In genomic region chr9:126329476-126330275, GRCh38 we compare ENCODE assay signal across 14 cellular contexts. TPM values are rescaled to one million over a fixed set of nuclear protein-coding genes. Genes with fewer than 3 reads are reported as not detected.
A peak's percentile ranks its signal among the peaks of the same experiment; 100 is the strongest.
DNase-seq lines count a peak whose midpoint lies in the region; FAIRE-seq and TF ChIP-seq lines count a peak whose summit lies in the region.
"Had no signal": no experiment of that assay in that cellular context is flagged by ENCODE, and none has a peak within 500 bp of the region (broad histone marks: within the 10 kb centered on the region; RNA-seq: fewer than 3 reads in every experiment).

No MANE protein-coding gene starts in this region.

- no peaks in the 10 kb centered on the region for H3K36me3 ChIP-seq in Peyer's patch
- H3K36me3 ChIP-seq in small intestine (ENCODE audit: control insufficient read depth in 2 of 2, insufficient read depth in 2 of 2, low read length in 2 of 2) = no peaks in the 10 kb centered on the region
- H3K36me3 ChIP-seq: suprapubic skin had no signal

- TF ChIP-seq CTCF in Peyer's patch (IDR thresholded peaks at IDR 0.05) (no peak), epithelial cell of esophagus (IDR thresholded peaks at IDR 0.05; ENCODE audit: insufficient read depth, low read depth, low read length, missing control alignments) (no peak)

- peak overlapping the region in 3 of 4 donors; percentile 27 to 79 (median 70) for H3K27ac ChIP-seq in Peyer's patch
- peak overlapping the region; percentile 27 to 43 for H3K27ac ChIP-seq in small intestine (ENCODE audit: low read depth in 1 of 2, low read length in 1 of 2)
- H3K27ac ChIP-seq: suprapubic skin, WERI-Rb-1 had no signal

- H3K4me3 ChIP-seq in Peyer's patch (peak overlapping the region in 1 of 4 donors; percentile 4), epithelial cell of esophagus (ENCODE audit: low read length) (no peak overlapping the region), small intestine (ENCODE audit: low read depth in 1 of 2, low read length in 2 of 2) (no peak overlapping the region)
- H3K4me3 ChIP-seq: suprapubic skin had no signal

- WGBS in small intestine, 3 donors = 73 to 82% (median 78%) methylated on average over 8 to 10 of the region's 10 CpGs

- H3K27me3 ChIP-seq in Peyer's patch = no peaks in the 10 kb centered on the region
- no peaks in the 10 kb centered on the region for H3K27me3 ChIP-seq in small intestine (ENCODE audit: control insufficient read depth in 2 of 2, insufficient read depth in 2 of 2, low read length in 2 of 2)
- H3K27me3 ChIP-seq: suprapubic skin had no signal

- DNase-seq in DMS79 treated with DMSO at 0.1 percent for 48 hours (lab: John Stamatoyannopoulos, UW) (peak; percentile 15), Peyer's patch (peak in 1 of 3 donors; percentile 76), epithelial cell of esophagus (ENCODE audit: low read depth) (peak; percentile 48), small intestine (peak; percentile 49), NCI-H446 treated with DMSO at 0.1 percent for 48 hours (lab: John Stamatoyannopoulos, UW) (no peak), NOMO-1 treated with DMSO at 0.1 percent for 48 hours (lab: John Stamatoyannopoulos, UW; ENCODE audit: unreplicated experiment) (no peak), SK-N-DZ (ENCODE audit: low spot score) (no peak)
- DNase-seq: Caco-2, erythroblast, hypothalamus, NCI-H69, WERI-Rb-1 had no signal

- FAIRE-seq in small intestine (lab: Jason Lieb, UNC) = no peak
- FAIRE-seq: HepG2 had no signal

- no peaks in the 10 kb centered on the region for H3K9me3 ChIP-seq in Peyer's patch
- no peaks in the 10 kb centered on the region for H3K9me3 ChIP-seq in small intestine (ENCODE audit: control insufficient read depth, low read depth)
- H3K9me3 ChIP-seq: suprapubic skin had no signal

- H3K4me1 ChIP-seq in Peyer's patch (peaks cover 0 to 20% (median 0%) of the 10 kb centered on the region in 4 donors), small intestine (ENCODE audit: control insufficient read depth in 2 of 2, insufficient read depth in 1 of 2, low read depth in 1 of 2, low read length in 1 of 2) (no peaks in the 10 kb centered on the region)

- TF ChIP-seq POLR2A in Peyer's patch (IDR thresholded peaks at IDR 0.05) = no peak

RNA-seq across cellular contexts. Expression of gene MVB12B, which starts 3.0 kb away (rescaled TPM):
- total RNA-seq in Peyer's patch = 10 to 100 TPM in 2 of 4 donors, 1 to 10 TPM in 2; 7.9 to 28.9 (median 14.4) TPM
- polyA plus RNA-seq in small intestine = 1 to 10 TPM; 1.6 to 4.3 (median 4.1) TPM
- polyA plus RNA-seq in SK-N-DZ (2014; cell fraction: cytosol; rRNA removed) = 27.9 and 35.7 TPM in 2 replicates
- 10.9 and 12.2 TPM in 2 replicates for polyA plus RNA-seq in SK-N-DZ (2014; cell fraction: nucleus; rRNA removed)

Comparison
In these comparisons a context has a peak if more than half of its experiments do, and no peak if none do; other contexts are left out.
1. DNase-seq: peak in DMS79 treated with DMSO at 0.1 percent for 48 hours (single experiment), epithelial cell of esophagus (single experiment) and small intestine (single experiment); none in NCI-H446 treated with DMSO at 0.1 percent for 48 hours (single experiment), NOMO-1 treated with DMSO at 0.1 percent for 48 hours (single experiment) and SK-N-DZ (single experiment).